In genomic region chr19:48549380-48549779, GRCh38 we compare ENCODE assay signal across 37 cellular contexts. TPM values are rescaled to one million over a fixed set of nuclear protein-coding genes. Genes with fewer than 3 reads are reported as not detected.
"Had no signal": no experiment of that assay in that cellular context is flagged by ENCODE, and none has a peak within 500 bp of the region (broad histone marks: within the 10 kb centered on the region; RNA-seq: fewer than 3 reads in every experiment).

No MANE protein-coding gene starts in this region.

- H3K27ac ChIP-seq: adrenal gland, body of pancreas, esophagus muscularis mucosa, foreskin keratinocyte, gastroesophageal sphincter, heart right ventricle, hepatocyte had no signal

- DNase-seq: activated CD4-positive, alpha-beta memory T cell treated with anti-CD3 and anti-CD28 coated beads for 36 hours; activated CD4-positive, alpha-beta T cell treated with anti-CD3 and anti-CD28 coated beads for 36 hours; activated CD4-positive, alpha-beta T cell treated with anti-CD3 and anti-CD28 coated beads, Interleukin-2, amount 10 ng/mL, durations not matched to agents 24 days and 14 days; activated CD4-positive, CD25-positive, alpha-beta regulatory T cell; activated CD4-positive, CD25-positive, alpha-beta regulatory T cell treated with anti-CD3 and anti-CD28 coated beads, Interleukin-2, amount 50 U/mL, for 72 hours; activated CD8-positive, alpha-beta memory T cell treated with anti-CD3 and anti-CD28 coated beads, Interleukin-2, amount 10 ng/mL, durations not matched to agents 7 days and 5 days; activated CD8-positive, alpha-beta memory T cell treated with anti-CD3 and anti-CD28 coated beads, Interleukin-2, amount 50 U/mL, for 4 hours; activated CD8-positive, alpha-beta T cell treated with anti-CD3 and anti-CD28 coated beads, Interleukin-2, amount 10 ng/mL, durations not matched to agents 7 days and 5 days; activated effector memory CD4-positive, alpha-beta T cell treated with anti-CD3 and anti-CD28 coated beads, Interleukin-2, amount 50 U/mL, for 16 hours; activated naive CD4-positive, alpha-beta T cell treated with anti-CD3 and anti-CD28 coated beads for 36 hours; activated naive CD8-positive, alpha-beta T cell treated with anti-CD3 and anti-CD28 coated beads for 36 hours; activated naive CD8-positive, alpha-beta T cell treated with anti-CD3 and anti-CD28 coated beads, Interleukin-2, amount 50 U/mL, for 24 hours; activated T-cell treated with anti-CD3 and anti-CD28 coated beads, Interleukin-2, amount 50 U/mL, for 1 hour; activated T-cell treated with anti-CD3 and anti-CD28 coated beads, Interleukin-2, amount 50 U/mL, for 48 hours; adrenal gland; amygdala; aorta; body of pancreas; caudate nucleus; cortex of kidney; dermis blood vessel endothelial cell; effector CD4-positive, alpha-beta T cell; effector memory CD8-positive, alpha-beta T cell; erythroblast; foreskin keratinocyte; heart right ventricle; T1000 had no signal

- FAIRE-seq: colon had no signal

- H3K36me3 ChIP-seq: adrenal gland, esophagus muscularis mucosa, gastroesophageal sphincter, heart right ventricle had no signal

- H3K4me1 ChIP-seq: esophagus muscularis mucosa, gastroesophageal sphincter had no signal

- H3K9me3 ChIP-seq: adrenal gland, body of pancreas, esophagus muscularis mucosa, gastroesophageal sphincter, heart right ventricle had no signal

- H3K4me3 ChIP-seq: adrenal gland, body of pancreas, esophagus muscularis mucosa, gastroesophageal sphincter, heart right ventricle, hepatocyte had no signal

- H3K79me2 ChIP-seq: hepatocyte had no signal

- H2AFZ ChIP-seq: hepatocyte had no signal

- H3K27me3 ChIP-seq: adrenal gland, body of pancreas, hepatocyte had no signal

- H3K4me2 ChIP-seq: hepatocyte had no signal

RNA-seq across cellular contexts. Expression of gene SULT2B1, which starts 2.6 kb away (rescaled TPM):
- total RNA-seq: activated CD4-positive, alpha-beta memory T cell treated with anti-CD3 and anti-CD28 coated beads for 36 hours; activated CD4-positive, alpha-beta T cell treated with anti-CD3 and anti-CD28 coated beads for 36 hours; activated CD4-positive, alpha-beta T cell treated with anti-CD3 and anti-CD28 coated beads, Interleukin-2, amount 10 ng/mL, durations not matched to agents 24 days and 14 days; activated CD8-positive, alpha-beta memory T cell treated with anti-CD3 and anti-CD28 coated beads for 36 hours; activated CD8-positive, alpha-beta memory T cell treated with anti-CD3 and anti-CD28 coated beads, Interleukin-2, amount 10 ng/mL, durations not matched to agents 7 days and 5 days; activated CD8-positive, alpha-beta T cell treated with anti-CD3 and anti-CD28 coated beads, Interleukin-2, amount 10 ng/mL, durations not matched to agents 7 days and 5 days; activated naive CD4-positive, alpha-beta T cell treated with anti-CD3 and anti-CD28 coated beads for 36 hours; activated naive CD8-positive, alpha-beta T cell treated with anti-CD3 and anti-CD28 coated beads for 36 hours; activated T-helper 1 cell treated with anti-CD3 and anti-CD28 coated beads, Interleukin-12 subunit alpha, Interleukin-12 subunit beta, Interleukin-2, Interleukin-4 antibody, amounts not matched to agents 30 ng/mL and 10 ng/mL and 1 ng/mL, durations not matched to agents 14 hours and 24 hours and 36 hours; activated T-helper 2 cell treated with anti-CD3 and anti-CD28 coated beads, Interferon-gamma antibody, Interleukin-2, Interleukin-4, amounts not matched to agents 10 μg/mL and 5 μg/mL and 100 μg/mL, durations not matched to agents 14 hours and 24 hours and 36 hours; aorta; dermis blood vessel endothelial cell; glomerular endothelial cell; hepatocyte had no signal

RNA-seq across cellular contexts. Expression of gene LMTK3, which starts 37.7 kb away (rescaled TPM):
- total RNA-seq: dermis blood vessel endothelial cell, glomerular endothelial cell had no signal

RNA-seq across cellular contexts. Expression of gene SPACA4, which starts 57.2 kb away (rescaled TPM):
- total RNA-seq: activated CD4-positive, alpha-beta memory T cell treated with anti-CD3 and anti-CD28 coated beads for 36 hours; activated CD4-positive, alpha-beta T cell treated with anti-CD3 and anti-CD28 coated beads for 36 hours; activated CD4-positive, alpha-beta T cell treated with anti-CD3 and anti-CD28 coated beads, Interleukin-2, amount 10 ng/mL, durations not matched to agents 24 days and 14 days; activated CD8-positive, alpha-beta memory T cell treated with anti-CD3 and anti-CD28 coated beads for 36 hours; activated CD8-positive, alpha-beta memory T cell treated with anti-CD3 and anti-CD28 coated beads, Interleukin-2, amount 10 ng/mL, durations not matched to agents 7 days and 5 days; activated CD8-positive, alpha-beta T cell treated with anti-CD3 and anti-CD28 coated beads, Interleukin-2, amount 10 ng/mL, durations not matched to agents 7 days and 5 days; activated naive CD4-positive, alpha-beta T cell treated with anti-CD3 and anti-CD28 coated beads for 36 hours; activated naive CD8-positive, alpha-beta T cell treated with anti-CD3 and anti-CD28 coated beads for 36 hours; activated T-helper 1 cell treated with anti-CD3 and anti-CD28 coated beads, Interleukin-12 subunit alpha, Interleukin-12 subunit beta, Interleukin-2, Interleukin-4 antibody, amounts not matched to agents 30 ng/mL and 10 ng/mL and 1 ng/mL, durations not matched to agents 14 hours and 24 hours and 36 hours; activated T-helper 2 cell treated with anti-CD3 and anti-CD28 coated beads, Interferon-gamma antibody, Interleukin-2, Interleukin-4, amounts not matched to agents 10 μg/mL and 5 μg/mL and 100 μg/mL, durations not matched to agents 14 hours and 24 hours and 36 hours; adrenal gland; aorta; body of pancreas; chondrocyte; dermis blood vessel endothelial cell; esophagus muscularis mucosa; foreskin keratinocyte; gastroesophageal sphincter; glomerular endothelial cell; heart right ventricle; hepatocyte; T-helper 2 cell treated with Interferon-gamma antibody and Interleukin-4, amounts not matched to agents 100 ng/mL and 5 ng/mL, for 36 hours had no signal
- polyA plus RNA-seq: adrenal gland, foreskin keratinocyte, heart right ventricle had no signal
